28 cellular contexts compared by ENCODE assay signal in the genomic region with DNA sequence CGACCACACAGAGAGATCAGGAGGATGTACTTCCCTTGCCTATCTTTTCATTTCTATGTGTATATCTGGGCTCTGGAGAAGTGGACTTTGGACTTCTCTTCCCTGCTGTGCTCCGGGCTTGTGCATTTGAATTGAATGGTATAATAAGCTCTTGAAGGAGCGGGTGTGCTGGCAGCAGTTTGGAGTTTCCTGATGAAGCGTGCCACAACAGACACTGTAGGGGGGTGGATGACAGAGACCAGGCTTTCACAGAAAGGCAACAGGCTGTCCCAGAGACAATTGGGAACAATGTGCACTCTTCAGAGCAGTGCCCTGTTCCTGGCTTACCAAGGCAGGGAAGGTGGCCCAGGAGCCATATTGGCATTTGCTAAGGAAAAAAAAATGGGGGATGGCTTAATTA.
A peak's percentile ranks its signal among the peaks of the same experiment; 100 is the strongest.
DNase-seq lines count a peak whose midpoint lies in the region; ATAC-seq, FAIRE-seq and TF ChIP-seq lines count a peak whose summit lies in the region.
"Had no signal": no experiment of that assay in that cellular context is flagged by ENCODE, and none has a peak within 500 bp of the region (broad histone marks: within the 10 kb centered on the region; RNA-seq: fewer than 3 reads in every experiment).

No MANE protein-coding gene starts in this region.

- H3K27me3 ChIP-seq in GM23338 (ENCODE audit: insufficient read depth): no peaks in the 10 kb centered on the region
- no peaks in the 10 kb centered on the region for H3K27me3 ChIP-seq in left ventricle myocardium inferior (ENCODE audit: low read depth)
- no peaks in the 10 kb centered on the region for H3K27me3 ChIP-seq in esophagus squamous epithelium
- H3K27me3 ChIP-seq: BE2C, stomach, tibial artery had no signal

- H3K4me2 ChIP-seq in GM23338: peak overlapping the region; percentile 43; the same call in 1 of the 2 replicates
- H3K4me2 ChIP-seq: smooth muscle cell had no signal

- H3K4me3 ChIP-seq in GM23338 (no peak overlapping the region), left ventricle myocardium inferior (no peak overlapping the region), esophagus squamous epithelium (no peak overlapping the region)
- H3K4me3 ChIP-seq: smooth muscle cell, stomach, tibial artery had no signal

- no peak for ATAC-seq in GM23338
- no peak for ATAC-seq in activated CD8-positive, alpha-beta T cell treated with anti-CD3 and anti-CD28 coated beads for 36 hours
- ATAC-seq: activated naive CD8-positive, alpha-beta T cell treated with anti-CD3 and anti-CD28 coated beads, Interleukin-2, amount 50 U/mL, for 24 hours; HCT116; naive thymus-derived CD4-positive, alpha-beta T cell; SK-N-SH treated with all-trans-retinoic acid at 6 μM for 48 hours had no signal

- DNase-seq in GM23338 (ENCODE audit: low spot score): no peak
- DNase-seq in NCI-H526 treated with DMSO at 0.1 percent for 48 hours (lab: John Stamatoyannopoulos, UW): peak; percentile 22
- peak; percentile 12 for DNase-seq in left ventricle myocardium inferior
- no peak for DNase-seq in D721Med (ENCODE audit: insufficient read length, low spot score)
- no peak for DNase-seq in esophagus squamous epithelium (lab: John Stamatoyannopoulos, UW)
- no peak for DNase-seq in activated CD8-positive, alpha-beta T cell treated with anti-CD3 and anti-CD28 coated beads for 36 hours
- DNase-seq in NCI-H2196 treated with DMSO at 0.1 percent for 48 hours (lab: John Stamatoyannopoulos, UW; ENCODE audit: unreplicated experiment): no peak
- DNase-seq: activated CD4-positive, alpha-beta T cell treated with anti-CD3 and anti-CD28 coated beads, Interleukin-2, amount 10 ng/mL, durations not matched to agents 24 days and 14 days; activated naive CD8-positive, alpha-beta T cell treated with anti-CD3 and anti-CD28 coated beads, Interleukin-2, amount 50 U/mL, for 24 hours; activated T-cell treated with anti-CD3 and anti-CD28 coated beads, Interleukin-2, amount 50 U/mL, for 48 hours; BE2C; CD8-positive, alpha-beta memory T cell; central memory CD4-positive, alpha-beta T cell; DMS79; naive thymus-derived CD4-positive, alpha-beta T cell; NCI-H524 treated with DMSO at 0.1 percent for 48 hours; stimulated activated CD4-positive, alpha-beta T cell treated with anti-CD3 and anti-CD28 coated beads, Interleukin-1b, Interleukin-23, amount 100 ng/mL, for 48 hours; stimulated activated CD8-positive, alpha-beta memory T cell treated with anti-CD3 and anti-CD28 coated beads, Interleukin-4, amount 100 ng/mL, for 48 hours; stomach; tibial artery had no signal

- no peaks in the 10 kb centered on the region for H4K20me1 ChIP-seq in GM23338 (replicated peaks; ENCODE audit: insufficient read depth)

- POLR2A ChIA-PET in activated CD8-positive, alpha-beta T cell treated with anti-CD3 and anti-CD28 coated beads for 36 hours (lab: Charles Lee): no interaction called here

- TF ChIP-seq CTCF in 22Rv1 (IDR thresholded peaks at IDR 0.05) (no peak), GM23338 (conservative IDR thresholded peaks at IDR 0.05; ENCODE audit: low read depth in 2 of 2) (no peak), left ventricle myocardium inferior (IDR thresholded peaks at IDR 0.05; ENCODE audit: borderline replicate concordance) (no peak), D721Med (IDR thresholded peaks at IDR 0.05; ENCODE audit: insufficient read depth, missing control alignments) (no peak), esophagus squamous epithelium (IDR thresholded peaks at IDR 0.05) (no peak)
- no peak for TF ChIP-seq CTCF in activated CD8-positive, alpha-beta T cell treated with anti-CD3 and anti-CD28 coated beads for 36 hours (IDR thresholded peaks at IDR 0.05)

- no peak for TF ChIP-seq POLR2A in esophagus squamous epithelium (IDR thresholded peaks at IDR 0.05)

- H3K27ac ChIP-seq in 22Rv1: peak overlapping the region; percentile 33
- H3K27ac ChIP-seq in GM23338 (ENCODE audit: low read depth): 0 out of 2 replicates have a peak overlapping the region, but pooled peaks have one; percentile 19
- H3K27ac ChIP-seq in left ventricle myocardium inferior (replicated peaks): no peak overlapping the region
- H3K27ac ChIP-seq in esophagus squamous epithelium: no peak overlapping the region
- H3K27ac ChIP-seq: RWPE1, stomach, tibial artery had no signal

- peaks cover 5% of the 10 kb centered on the region; the same call in 2 of the 3 replicates for H3K9me3 Mint-ChIP-seq in GM23338
- no peaks in the 10 kb centered on the region for H3K9me3 Mint-ChIP-seq in activated CD8-positive, alpha-beta T cell treated with anti-CD3 and anti-CD28 coated beads for 36 hours
- H3K9me3 Mint-ChIP-seq: activated CD4-positive, alpha-beta T cell treated with anti-CD3 and anti-CD28 coated beads, Interleukin-2, amount 10 ng/mL, durations not matched to agents 24 days and 14 days; activated naive CD8-positive, alpha-beta T cell treated with anti-CD3 and anti-CD28 coated beads, Interleukin-2, amount 50 U/mL, for 24 hours had no signal

- CTCF ChIA-PET in activated CD8-positive, alpha-beta T cell treated with anti-CD3 and anti-CD28 coated beads for 36 hours (lab: Charles Lee): no interaction called here

- no peaks in the 10 kb centered on the region for H3K79me2 ChIP-seq in GM23338 (replicated peaks; ENCODE audit: insufficient read depth)

- no peak overlapping the region for H3K4me3 Mint-ChIP-seq in GM23338
- no peak overlapping the region for H3K4me3 Mint-ChIP-seq in activated CD8-positive, alpha-beta T cell treated with anti-CD3 and anti-CD28 coated beads for 36 hours
- H3K4me3 Mint-ChIP-seq: activated CD4-positive, alpha-beta T cell treated with anti-CD3 and anti-CD28 coated beads, Interleukin-2, amount 10 ng/mL, durations not matched to agents 24 days and 14 days; activated naive CD8-positive, alpha-beta T cell treated with anti-CD3 and anti-CD28 coated beads, Interleukin-2, amount 50 U/mL, for 24 hours; CD8-positive, alpha-beta memory T cell; mesothelial cell of epicardium; naive thymus-derived CD4-positive, alpha-beta T cell had no signal

- no peak overlapping the region for H2AFZ ChIP-seq in GM23338

- no peaks in the 10 kb centered on the region for H3K36me3 Mint-ChIP-seq in GM23338 (ENCODE audit: low read depth)
- H3K36me3 Mint-ChIP-seq in activated CD8-positive, alpha-beta T cell treated with anti-CD3 and anti-CD28 coated beads for 36 hours (ENCODE audit: low read depth): no peaks in the 10 kb centered on the region
- H3K36me3 Mint-ChIP-seq: CD8-positive, alpha-beta memory T cell; mesothelial cell of epicardium; naive thymus-derived CD4-positive, alpha-beta T cell had no signal

- H3F3A ChIP-seq in GM23338 (replicated peaks; ENCODE audit: low read depth): no peaks in the 10 kb centered on the region

- H3K9me3 ChIP-seq in left ventricle myocardium inferior (replicated peaks): no peaks in the 10 kb centered on the region
- no peaks in the 10 kb centered on the region for H3K9me3 ChIP-seq in esophagus squamous epithelium
- H3K9me3 ChIP-seq: BE2C, stomach, tibial artery had no signal

- 40 to 68% methylated on average over 2 to 3 of the region's 4 CpGs for WGBS in esophagus squamous epithelium, 2 donors

- intact Hi-C loops in left ventricle myocardium inferior (cut with micrococcal nuclease) (no loop called here), esophagus squamous epithelium (cut with DNase I) (no loop called here)
- intact Hi-C loops in activated CD8-positive, alpha-beta T cell treated with anti-CD3 and anti-CD28 coated beads for 36 hours (cut with micrococcal nuclease): no loop called here

- no peak for FAIRE-seq in D721Med (lab: Jason Lieb, UNC)
- FAIRE-seq: endothelial cell of umbilical vein, GM18507 had no signal

- peaks cover 10% of the 10 kb centered on the region for H3K4me1 ChIP-seq in GM23338 (ENCODE audit: insufficient read depth)
- no peaks in the 10 kb centered on the region for H3K4me1 ChIP-seq in left ventricle myocardium inferior
- H3K4me1 ChIP-seq in esophagus squamous epithelium: no peaks in the 10 kb centered on the region
- H3K4me1 ChIP-seq: BE2C, stomach, tibial artery had no signal

- no peaks in the 10 kb centered on the region for H3K9me2 ChIP-seq in GM23338 (ENCODE audit: insufficient read depth)

- H3K36me3 ChIP-seq in GM23338 (ENCODE audit: insufficient read depth) (no peaks in the 10 kb centered on the region), left ventricle myocardium inferior (no peaks in the 10 kb centered on the region), esophagus squamous epithelium (no peaks in the 10 kb centered on the region)
- H3K36me3 ChIP-seq: BE2C, stomach, tibial artery had no signal

- H3K27me3 Mint-ChIP-seq in GM23338 (ENCODE audit: insufficient read depth, low read depth, poor library complexity): no peaks in the 10 kb centered on the region
- no peaks in the 10 kb centered on the region for H3K27me3 Mint-ChIP-seq in activated CD8-positive, alpha-beta T cell treated with anti-CD3 and anti-CD28 coated beads for 36 hours
- H3K27me3 Mint-ChIP-seq: activated CD4-positive, alpha-beta T cell treated with anti-CD3 and anti-CD28 coated beads, Interleukin-2, amount 10 ng/mL, durations not matched to agents 24 days and 14 days; activated naive CD8-positive, alpha-beta T cell treated with anti-CD3 and anti-CD28 coated beads, Interleukin-2, amount 50 U/mL, for 24 hours had no signal

- H3K27ac Mint-ChIP-seq in GM23338: no peak overlapping the region
- no peak overlapping the region for H3K27ac Mint-ChIP-seq in activated CD8-positive, alpha-beta T cell treated with anti-CD3 and anti-CD28 coated beads for 36 hours
- H3K27ac Mint-ChIP-seq: activated CD4-positive, alpha-beta T cell treated with anti-CD3 and anti-CD28 coated beads, Interleukin-2, amount 10 ng/mL, durations not matched to agents 24 days and 14 days; activated naive CD8-positive, alpha-beta T cell treated with anti-CD3 and anti-CD28 coated beads, Interleukin-2, amount 50 U/mL, for 24 hours; mesothelial cell of epicardium; naive thymus-derived CD4-positive, alpha-beta T cell had no signal

- H3K4me1 Mint-ChIP-seq in GM23338: peaks cover 19% of the 10 kb centered on the region; the same call in 2 of the 3 replicates
- no peaks in the 10 kb centered on the region for H3K4me1 Mint-ChIP-seq in activated CD8-positive, alpha-beta T cell treated with anti-CD3 and anti-CD28 coated beads for 36 hours (ENCODE audit: low read depth)
- H3K4me1 Mint-ChIP-seq: activated CD4-positive, alpha-beta T cell treated with anti-CD3 and anti-CD28 coated beads, Interleukin-2, amount 10 ng/mL, durations not matched to agents 24 days and 14 days; activated naive CD8-positive, alpha-beta T cell treated with anti-CD3 and anti-CD28 coated beads, Interleukin-2, amount 50 U/mL, for 24 hours; CD8-positive, alpha-beta memory T cell; mesothelial cell of epicardium; naive thymus-derived CD4-positive, alpha-beta T cell had no signal

TF ChIP-seq in GM23338, 12 proteins besides CTCF, POLR2A, EP300 and RAD21:
- no peak for TF ChIP-seq JUNB (IDR thresholded peaks at IDR 0.05; ENCODE audit: unreplicated experiment)
- no peak for TF ChIP-seq EZH2phosphoT487 (IDR thresholded peaks at IDR 0.05; ENCODE audit: unreplicated experiment)
TF ChIP-seq in GM23338: peak in this region for 0.

Comparison
In these comparisons a context has a peak if more than half of its experiments do, and no peak if none do; other contexts are left out.
1. H3K27ac ChIP-seq: peak in 22Rv1 (single experiment) and GM23338 (single experiment); none in left ventricle myocardium inferior (single experiment) and esophagus squamous epithelium (0 of 4).
2. DNase-seq: peak in NCI-H526 treated with DMSO at 0.1 percent for 48 hours (single experiment) and left ventricle myocardium inferior (single experiment); none in GM23338 (single experiment), D721Med (single experiment), esophagus squamous epithelium (single experiment), activated CD8-positive, alpha-beta T cell treated with anti-CD3 and anti-CD28 coated beads for 36 hours (single experiment) and NCI-H2196 treated with DMSO at 0.1 percent for 48 hours (single experiment).